In the genomic region with DNA sequence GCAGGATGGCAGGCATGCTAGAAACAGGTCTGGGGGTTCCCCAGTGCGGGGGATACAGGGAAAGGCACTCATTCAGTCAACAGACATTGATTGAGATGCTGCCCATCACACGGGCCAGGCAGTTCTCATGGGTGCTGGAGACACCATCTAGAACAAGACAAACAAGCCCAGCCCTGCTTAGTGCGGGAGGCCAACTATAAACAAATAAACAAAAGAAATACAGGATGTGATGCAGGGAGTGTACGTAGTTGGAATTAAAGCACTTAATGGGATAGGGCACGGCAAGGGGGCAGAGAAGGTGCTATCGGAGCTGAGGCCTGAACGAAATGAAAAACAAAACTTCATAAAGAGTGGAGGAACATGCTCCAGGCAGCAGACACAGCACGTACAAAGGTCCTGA, we compare ENCODE assay signal across 11 cellular contexts.
DNase-seq lines count a peak whose midpoint lies in the region; ATAC-seq and TF ChIP-seq lines count a peak whose summit lies in the region.
"Had no signal": no experiment of that assay in that cellular context is flagged by ENCODE, and none has a peak within 500 bp of the region (broad histone marks: within the 10 kb centered on the region; RNA-seq: fewer than 3 reads in every experiment).

No MANE protein-coding gene starts in this region.

- no peak overlapping the region for H3K9ac ChIP-seq in endodermal cell (ENCODE audit: extremely low read depth, low read length, poor library complexity, severe bottlenecking)

- no peaks in the 10 kb centered on the region for H3K4me1 ChIP-seq in endodermal cell (ENCODE audit: control insufficient read depth, insufficient read depth, low read length)
- H3K4me1 ChIP-seq in adrenal gland (replicated peaks in 1 of 2), result peaks cover 3 to 5% of the 10 kb centered on the region in 2 donors
- H3K4me1 ChIP-seq: vagina had no signal

- POLR2A ChIA-PET in activated CD8-positive, alpha-beta T cell treated with anti-CD3 and anti-CD28 coated beads for 36 hours (lab: Charles Lee), result interaction anchor here (1.3 kb wide), 1 partner anchor 247 kb away, joined by 4 read pairs; no protein-coding TSS in a partner anchor

- H3K36me3 ChIP-seq in endodermal cell (ENCODE audit: control insufficient read depth, insufficient read depth, low read length) (peaks cover 78% of the 10 kb centered on the region), adrenal gland (replicated peaks in 1 of 2) (peaks cover 0 to 30% of the 10 kb centered on the region in 2 donors)
- H3K36me3 ChIP-seq: vagina had no signal

- H3K27ac ChIP-seq in endodermal cell (ENCODE audit: low read depth, low read length), result no peak overlapping the region
- H3K27ac ChIP-seq in adrenal gland, result no peak overlapping the region
- H3K27ac ChIP-seq: vagina had no signal

- H3K9me3 ChIP-seq in endodermal cell (ENCODE audit: control insufficient read depth, low read length) (peaks cover 10% of the 10 kb centered on the region), adrenal gland (replicated peaks in 1 of 3) (no peaks in the 10 kb centered on the region)
- H3K9me3 ChIP-seq: vagina had no signal

- no peak for ATAC-seq in activated CD8-positive, alpha-beta T cell treated with anti-CD3 and anti-CD28 coated beads for 36 hours
- ATAC-seq in stimulated activated naive CD8-positive, alpha-beta T cell treated with anti-CD3 and anti-CD28 coated beads, Interleukin-15, amount 100 ng/mL, for 72 hours, result no peak
- ATAC-seq in GM21367 (IDR thresholded peaks at IDR 0.05; ENCODE audit: unreplicated experiment), result no peak

- peak overlapping the region; percentile 9 for H3K27ac Mint-ChIP-seq in activated T-cell treated with anti-CD3 and anti-CD28 coated beads, Interleukin-2, amount 50 U/mL, for 24 hours
- peak overlapping the region; percentile 63 for H3K27ac Mint-ChIP-seq in activated CD8-positive, alpha-beta T cell treated with anti-CD3 and anti-CD28 coated beads for 36 hours
- peak overlapping the region; percentile 32 for H3K27ac Mint-ChIP-seq in endodermal cell
- peak overlapping the region; percentile 24 to 57 for H3K27ac Mint-ChIP-seq in stimulated activated naive CD8-positive, alpha-beta T cell treated with anti-CD3 and anti-CD28 coated beads, Interleukin-15, amount 100 ng/mL, for 72 hours

- DNase-seq in activated T-cell treated with anti-CD3 and anti-CD28 coated beads, Interleukin-2, amount 50 U/mL, for 24 hours, result no peak
- no peak for DNase-seq in activated T-cell treated with anti-CD3 and anti-CD28 coated beads, Interleukin-2, amount 50 U/mL, for 1 hour
- DNase-seq in activated CD8-positive, alpha-beta T cell treated with anti-CD3 and anti-CD28 coated beads for 36 hours, result no peak
- DNase-seq in endodermal cell (no peak), adrenal gland (no peak), EL (no peak)
- DNase-seq in stimulated activated naive CD8-positive, alpha-beta T cell treated with anti-CD3 and anti-CD28 coated beads, Interleukin-15, amount 100 ng/mL, for 72 hours, result no peak
- DNase-seq: mesenchymal stem cell, retina had no signal

- peaks cover 93% of the 10 kb centered on the region for H3K36me3 Mint-ChIP-seq in activated T-cell treated with anti-CD3 and anti-CD28 coated beads, Interleukin-2, amount 50 U/mL, for 24 hours (ENCODE audit: low read depth)
- H3K36me3 Mint-ChIP-seq in activated CD8-positive, alpha-beta T cell treated with anti-CD3 and anti-CD28 coated beads for 36 hours (ENCODE audit: low read depth), result peaks cover 68% of the 10 kb centered on the region
- H3K36me3 Mint-ChIP-seq in endodermal cell (ENCODE audit: low read depth), result peaks cover 86% of the 10 kb centered on the region

- H3K4me3 ChIP-seq in endodermal cell (ENCODE audit: low read length) (no peak overlapping the region), adrenal gland (no peak overlapping the region)
- H3K4me3 ChIP-seq: vagina had no signal

- no peak for TF ChIP-seq CTCF in activated CD8-positive, alpha-beta T cell treated with anti-CD3 and anti-CD28 coated beads for 36 hours (IDR thresholded peaks at IDR 0.05)
- TF ChIP-seq CTCF in endodermal cell (conservative IDR thresholded peaks at IDR 0.05) (no peak), adrenal gland (IDR thresholded peaks at IDR 0.05) (no peak)

- no peak overlapping the region for H3K4me3 Mint-ChIP-seq in activated T-cell treated with anti-CD3 and anti-CD28 coated beads, Interleukin-2, amount 50 U/mL, for 24 hours
- H3K4me3 Mint-ChIP-seq in activated CD8-positive, alpha-beta T cell treated with anti-CD3 and anti-CD28 coated beads for 36 hours, result no peak overlapping the region
- H3K4me3 Mint-ChIP-seq in endodermal cell, result no peak overlapping the region
- no peak overlapping the region for H3K4me3 Mint-ChIP-seq in stimulated activated naive CD8-positive, alpha-beta T cell treated with anti-CD3 and anti-CD28 coated beads, Interleukin-15, amount 100 ng/mL, for 72 hours

- H3K27me3 Mint-ChIP-seq in activated T-cell treated with anti-CD3 and anti-CD28 coated beads, Interleukin-2, amount 50 U/mL, for 24 hours, result no peaks in the 10 kb centered on the region
- no peaks in the 10 kb centered on the region for H3K27me3 Mint-ChIP-seq in activated CD8-positive, alpha-beta T cell treated with anti-CD3 and anti-CD28 coated beads for 36 hours
- no peaks in the 10 kb centered on the region for H3K27me3 Mint-ChIP-seq in endodermal cell (ENCODE audit: insufficient read depth)
- no peaks in the 10 kb centered on the region for H3K27me3 Mint-ChIP-seq in stimulated activated naive CD8-positive, alpha-beta T cell treated with anti-CD3 and anti-CD28 coated beads, Interleukin-15, amount 100 ng/mL, for 72 hours

- CTCF ChIA-PET in activated CD8-positive, alpha-beta T cell treated with anti-CD3 and anti-CD28 coated beads for 36 hours (lab: Charles Lee), result interaction anchor here (1.3 to 3.8 kb wide), 7 partner anchors 9 to 328 kb away, joined by 5 to 70 read pairs (median 6); no protein-coding TSS in a partner anchor

- intact Hi-C loops in activated CD8-positive, alpha-beta T cell treated with anti-CD3 and anti-CD28 coated beads for 36 hours (cut with micrococcal nuclease), result loop anchor here (5.0 kb wide), 1 partner anchor 169 kb away; a partner anchor contains a TSS
- intact Hi-C loops in adrenal gland (cut with DNase I), result no loop called here

- no peaks in the 10 kb centered on the region for H3K27me3 ChIP-seq in endodermal cell (ENCODE audit: control insufficient read depth, insufficient read depth, low read length, poor library complexity, severe bottlenecking)
- H3K27me3 ChIP-seq in adrenal gland, result no peaks in the 10 kb centered on the region
- H3K27me3 ChIP-seq: vagina had no signal

- WGBS in endodermal cell (ENCODE audit: insufficient coverage in 1 of 2, insufficient read length in 1 of 2), 2 experiments, result 83 to 87% methylated on average over 8 of the region's 8 CpGs
- 81 to 88% (median 85%) methylated on average over 8 of the region's 8 CpGs for WGBS in adrenal gland, 4 donors

- TF ChIP-seq POLR2A in adrenal gland (IDR thresholded peaks at IDR 0.05), result no peak

- H3K9me3 Mint-ChIP-seq in activated T-cell treated with anti-CD3 and anti-CD28 coated beads, Interleukin-2, amount 50 U/mL, for 24 hours, result no peaks in the 10 kb centered on the region
- H3K9me3 Mint-ChIP-seq in activated CD8-positive, alpha-beta T cell treated with anti-CD3 and anti-CD28 coated beads for 36 hours, result no peaks in the 10 kb centered on the region
- peaks cover 8% of the 10 kb centered on the region for H3K9me3 Mint-ChIP-seq in endodermal cell
- H3K9me3 Mint-ChIP-seq in stimulated activated naive CD8-positive, alpha-beta T cell treated with anti-CD3 and anti-CD28 coated beads, Interleukin-15, amount 100 ng/mL, for 72 hours, result no peaks in the 10 kb centered on the region

- H3K4me1 Mint-ChIP-seq in activated T-cell treated with anti-CD3 and anti-CD28 coated beads, Interleukin-2, amount 50 U/mL, for 24 hours (ENCODE audit: low read depth), result peaks cover 6% of the 10 kb centered on the region
- peaks cover 17% of the 10 kb centered on the region for H3K4me1 Mint-ChIP-seq in activated CD8-positive, alpha-beta T cell treated with anti-CD3 and anti-CD28 coated beads for 36 hours (ENCODE audit: low read depth)
- H3K4me1 Mint-ChIP-seq in endodermal cell, result no peaks in the 10 kb centered on the region
- peaks cover 39% of the 10 kb centered on the region for H3K4me1 Mint-ChIP-seq in stimulated activated naive CD8-positive, alpha-beta T cell treated with anti-CD3 and anti-CD28 coated beads, Interleukin-15, amount 100 ng/mL, for 72 hours

Comparison
In these comparisons a context has a peak if more than half of its experiments do, and no peak if none do; other contexts are left out.
1. H3K27ac Mint-ChIP-seq: peak in every context shown above with its lines; median percentile 63 in activated CD8-positive, alpha-beta T cell treated with anti-CD3 and anti-CD28 coated beads for 36 hours; 40 in stimulated activated naive CD8-positive, alpha-beta T cell treated with anti-CD3 and anti-CD28 coated beads, Interleukin-15, amount 100 ng/mL, for 72 hours; 32 in endodermal cell; 9 in activated T-cell treated with anti-CD3 and anti-CD28 coated beads, Interleukin-2, amount 50 U/mL, for 24 hours.